In the genomic region with DNA sequence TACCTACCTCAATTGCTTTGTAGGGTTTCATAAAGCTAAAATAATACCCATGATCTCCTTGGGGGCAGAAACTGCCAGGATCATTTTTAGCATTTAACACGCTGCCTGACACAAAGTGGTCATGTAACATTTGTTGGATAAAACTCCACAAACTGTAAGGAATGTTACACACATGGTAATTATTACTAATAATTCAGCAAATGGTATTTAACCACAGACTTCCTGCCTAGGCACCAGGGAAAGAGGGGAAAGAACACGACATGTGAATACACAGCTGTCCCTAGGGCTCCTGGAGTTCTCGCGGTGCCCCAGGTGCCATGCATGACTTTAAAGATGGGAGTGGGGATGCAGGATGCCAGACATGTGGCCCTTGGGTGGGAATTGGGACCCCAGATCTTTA, we compare ENCODE assay signal across 2 cellular contexts.
TF ChIP-seq lines count a peak whose summit lies in the region.

No MANE protein-coding gene starts in this region.

TF ChIP-seq in A549, 52 proteins besides CTCF, POLR2A, EP300 and RAD21 (continued from another document):
- TF ChIP-seq MAFK (IDR thresholded peaks at IDR 0.05; ENCODE audit: partially characterized antibody) (no peak), ZSCAN20 (CRISPR knock-in tag; IDR thresholded peaks at IDR 0.05) (no peak)

TF ChIP-seq in IMR-90, 13 proteins besides CTCF, POLR2A, EP300 and RAD21 (continued from another document):
- TF ChIP-seq NFE2L2 (IDR thresholded peaks at IDR 0.05; ENCODE audit: low read depth, low read length) = no peak
- TF ChIP-seq CEBPB (IDR thresholded peaks at IDR 0.05; ENCODE audit: low read depth, low read length) = no peak
- no peak for TF ChIP-seq CHD1 (IDR thresholded peaks at IDR 0.05; ENCODE audit: low read depth, low read length)
- TF ChIP-seq, protein P1, sequence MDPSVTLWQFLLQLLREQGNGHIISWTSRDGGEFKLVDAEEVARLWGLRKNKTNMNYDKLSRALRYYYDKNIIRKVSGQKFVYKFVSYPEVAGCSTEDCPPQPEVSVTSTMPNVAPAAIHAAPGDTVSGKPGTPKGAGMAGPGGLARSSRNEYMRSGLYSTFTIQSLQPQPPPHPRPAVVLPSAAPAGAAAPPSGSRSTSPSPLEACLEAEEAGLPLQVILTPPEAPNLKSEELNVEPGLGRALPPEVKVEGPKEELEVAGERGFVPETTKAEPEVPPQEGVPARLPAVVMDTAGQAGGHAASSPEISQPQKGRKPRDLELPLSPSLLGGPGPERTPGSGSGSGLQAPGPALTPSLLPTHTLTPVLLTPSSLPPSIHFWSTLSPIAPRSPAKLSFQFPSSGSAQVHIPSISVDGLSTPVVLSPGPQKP (IDR thresholded peaks at IDR 0.05; ENCODE audit: borderline replicate concordance, low read depth, low read length) = no peak
- no peak for TF ChIP-seq MAFK (IDR thresholded peaks at IDR 0.05; ENCODE audit: low read depth, low read length)
- TF ChIP-seq MXI1 (IDR thresholded peaks at IDR 0.05; ENCODE audit: borderline replicate concordance, low read depth, low read length) = no peak
- no peak for TF ChIP-seq SMC3 (IDR thresholded peaks at IDR 0.05; ENCODE audit: low read depth, low read length)
- TF ChIP-seq BHLHE40 (IDR thresholded peaks at IDR 0.05; ENCODE audit: low read depth, low read length) = no peak
- TF ChIP-seq RFX5 (IDR thresholded peaks at IDR 0.05; ENCODE audit: low read depth, low read length) = no peak
- TF ChIP-seq, protein P2, sequence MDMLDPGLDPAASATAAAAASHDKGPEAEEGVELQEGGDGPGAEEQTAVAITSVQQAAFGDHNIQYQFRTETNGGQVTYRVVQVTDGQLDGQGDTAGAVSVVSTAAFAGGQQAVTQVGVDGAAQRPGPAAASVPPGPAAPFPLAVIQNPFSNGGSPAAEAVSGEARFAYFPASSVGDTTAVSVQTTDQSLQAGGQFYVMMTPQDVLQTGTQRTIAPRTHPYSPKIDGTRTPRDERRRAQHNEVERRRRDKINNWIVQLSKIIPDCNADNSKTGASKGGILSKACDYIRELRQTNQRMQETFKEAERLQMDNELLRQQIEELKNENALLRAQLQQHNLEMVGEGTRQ (IDR thresholded peaks at IDR 0.05; ENCODE audit: low read depth, low read length) = no peak
- no peak for TF ChIP-seq FOS (IDR thresholded peaks at IDR 0.05; ENCODE audit: low read depth, low read length)
